In genomic region chr4:159520074-159520473, GRCh38 we compare ENCODE assay signal across 22 cellular contexts.
"Had no signal": no experiment of that assay in that cellular context is flagged by ENCODE, and none has a peak within 500 bp of the region (broad histone marks: within the 10 kb centered on the region; RNA-seq: fewer than 3 reads in every experiment).

No MANE protein-coding gene starts in this region.

- H3K27me3 ChIP-seq: SJSA1 had no signal

- H3K9ac ChIP-seq: KMS-11 had no signal

- H3K4me1 ChIP-seq: SJSA1 had no signal

- ATAC-seq: K562 had no signal

- H3K27ac ChIP-seq: KMS-11, SJSA1, SK-N-MC had no signal

- DNase-seq: Kasumi-1, MM.1S, NCI-H1092 treated with DMSO at 0.1 percent for 48 hours, NCI-H1436, NCI-H187, NCI-H2029, NCI-H2081 treated with DMSO at 0.1 percent for 48 hours, NCI-H2171, NCI-H226, NCI-H446, NCI-H510A, NCI-H524 treated with DMSO at 0.1 percent for 48 hours, NCI-H69, NCI-H774, Right ventricle myocardium superior, RPMI8226, SIG-M5 had no signal

- FAIRE-seq: K562, RCC 7860 had no signal

- H3K36me3 ChIP-seq: SJSA1 had no signal

- H3K4me2 ChIP-seq: KMS-11 had no signal

- H3K4me3 ChIP-seq: K562, SJSA1, SK-N-MC had no signal

- H3K9me3 ChIP-seq: SJSA1 had no signal
